In genomic region chr22:33027151-33027550, GRCh38 we compare ENCODE assay signal across 2 cellular contexts. TPM values are rescaled to one million over a fixed set of nuclear protein-coding genes. Genes with fewer than 3 reads are reported as not detected.
"Had no signal": no experiment of that assay in that cellular context is flagged by ENCODE, and none has a peak within 500 bp of the region (broad histone marks: within the 10 kb centered on the region; RNA-seq: fewer than 3 reads in every experiment).

No MANE protein-coding gene starts in this region.

RNA-seq across cellular contexts. Expression of gene SYN3, which starts 31.0 kb away (rescaled TPM):
- total RNA-seq: HT-29, IMR-90 had no signal
